ENCODE assay signal across 22 cellular contexts in genomic region chr4:21554036-21554435, GRCh38.
"Had no signal": no experiment of that assay in that cellular context is flagged by ENCODE, and none has a peak within 500 bp of the region (broad histone marks: within the 10 kb centered on the region; RNA-seq: fewer than 3 reads in every experiment).

No MANE protein-coding gene starts in this region.

- H3K27me3 ChIP-seq: foreskin keratinocyte, hepatocyte, pancreas, right lobe of liver, suprapubic skin, thyroid gland, uterus had no signal

- H3K4me3 Mint-ChIP-seq: memory B cell; naive B cell; nephron; stimulated activated effector memory CD8-positive, alpha-beta T cell treated with anti-CD3 and anti-CD28 coated beads, Interleukin-12 subunit alpha, Interleukin-12 subunit beta, amount 100 ng/mL, for 72 hours; type B pancreatic cell had no signal

- H3K27ac Mint-ChIP-seq: memory B cell; naive B cell; stimulated activated effector memory CD8-positive, alpha-beta T cell treated with anti-CD3 and anti-CD28 coated beads, Interleukin-12 subunit alpha, Interleukin-12 subunit beta, amount 100 ng/mL, for 72 hours; type B pancreatic cell had no signal

- H3K27ac ChIP-seq: foreskin keratinocyte, hepatocyte, left ventricle myocardium inferior, lower lobe of right lung, pancreas, prostate gland, right lobe of liver, suprapubic skin, thyroid gland, uterus had no signal

- H3K4me3 ChIP-seq: hepatocyte, left ventricle myocardium inferior, lower lobe of right lung, pancreas, prostate gland, right lobe of liver, suprapubic skin, thyroid gland, uterus had no signal

- H3K36me3 ChIP-seq: left ventricle myocardium inferior, lower lobe of right lung, pancreas, prostate gland, right lobe of liver, suprapubic skin, thyroid gland, uterus had no signal

- H3K4me1 Mint-ChIP-seq: memory B cell; naive B cell; stimulated activated effector memory CD8-positive, alpha-beta T cell treated with anti-CD3 and anti-CD28 coated beads, Interleukin-12 subunit alpha, Interleukin-12 subunit beta, amount 100 ng/mL, for 72 hours had no signal

- ATAC-seq: foreskin keratinocyte; left cardiac atrium; lower lobe of right lung; pancreas; right lobe of liver; stimulated activated effector memory CD8-positive, alpha-beta T cell treated with anti-CD3 and anti-CD28 coated beads, Interleukin-12 subunit alpha, Interleukin-12 subunit beta, amount 100 ng/mL, for 72 hours; stimulated activated naive CD8-positive, alpha-beta T cell treated with anti-CD3 and anti-CD28 coated beads, Interleukin-15, Interleukin-2, amounts not matched to agents 100 U/mL and 50 U/mL, for 24 hours had no signal

- H3K9me3 ChIP-seq: left ventricle myocardium inferior, lower lobe of right lung, pancreas, prostate gland, right lobe of liver, suprapubic skin, thyroid gland, uterus had no signal

- DNase-seq: dermis blood vessel endothelial cell; foreskin keratinocyte; kidney; left cardiac atrium; left ventricle myocardium inferior; lower lobe of right lung; naive B cell; occipital lobe; pancreas; right lobe of liver; stimulated activated CD4-positive, alpha-beta T cell treated with anti-CD3 and anti-CD28 coated beads, Interleukin-4, amount 100 ng/mL, for 1 hour; stimulated activated CD8-positive, alpha-beta memory T cell treated with anti-CD3 and anti-CD28 coated beads, Interleukin-4, amount 100 ng/mL, for 48 hours; stimulated activated naive CD8-positive, alpha-beta T cell treated with anti-CD3 and anti-CD28 coated beads, Interleukin-15, Interleukin-2, amounts not matched to agents 100 U/mL and 50 U/mL, for 24 hours; thyroid gland; uterus had no signal

- H3K4me1 ChIP-seq: foreskin keratinocyte, left ventricle myocardium inferior, lower lobe of right lung, pancreas, prostate gland, right lobe of liver, suprapubic skin, uterus had no signal

- H3K27me3 Mint-ChIP-seq: memory B cell, naive B cell, type B pancreatic cell had no signal

- H3K9me3 Mint-ChIP-seq: memory B cell, nephron, type B pancreatic cell had no signal

- H3K36me3 Mint-ChIP-seq: memory B cell; naive B cell; stimulated activated effector memory CD8-positive, alpha-beta T cell treated with anti-CD3 and anti-CD28 coated beads, Interleukin-12 subunit alpha, Interleukin-12 subunit beta, amount 100 ng/mL, for 72 hours; type B pancreatic cell had no signal
